ENCODE assay signal across 9 cellular contexts in genomic region chr6:30725713-30726505, GRCh38. TPM values are rescaled to one million over a fixed set of nuclear protein-coding genes. Genes with fewer than 3 reads are reported as not detected.
DNase-seq lines count a peak whose midpoint lies in the region; ATAC-seq, FAIRE-seq and TF ChIP-seq lines count a peak whose summit lies in the region.
"Had no signal": no experiment of that assay in that cellular context is flagged by ENCODE, and none has a peak within 500 bp of the region (broad histone marks: within the 10 kb centered on the region; RNA-seq: fewer than 3 reads in every experiment).

No MANE protein-coding gene starts in this region.

- WGBS in ovary, 3 donors: 20 to 33% (median 32%) methylated on average over 3 of the region's 3 CpGs

- TF ChIP-seq POLR2A in GM12892 (IDR thresholded peaks at IDR 0.05; ENCODE audit: low read depth, low read length): peak; percentile 85
- TF ChIP-seq POLR2A in ovary (IDR thresholded peaks at IDR 0.05): no peak

- H3K27me3 Mint-ChIP-seq in T-cell: no peaks in the 10 kb centered on the region

- intact Hi-C loops in ovary (cut with DNase I): no loop called here

- no peak overlapping the region for H3K27ac ChIP-seq in ovary

- DNase-seq in AG10803 (ENCODE audit: low read depth) (peak; percentile 62), GM12892 (ENCODE audit: insufficient read length) (no peak), T-cell (no peak), fibroblast of the aortic adventitia (ENCODE audit: low read depth) (peak; percentile 52), ovary (no peak), SHP77 (lab: John Stamatoyannopoulos, UW) (no peak)
- DNase-seq in stimulated activated CD4-positive, alpha-beta T cell treated with anti-CD3 and anti-CD28 coated beads, Interleukin-1b, Interleukin-23, amount 100 ng/mL, for 48 hours: no peak

- H3K27me3 ChIP-seq in ovary: no peaks in the 10 kb centered on the region

- peak overlapping the region; percentile 75 to 76 for H3K27ac Mint-ChIP-seq in T-cell

- peaks cover 48 to 62% (median 54%) of the 10 kb centered on the region in 3 donors for H3K4me1 Mint-ChIP-seq in T-cell

- H3K4me3 ChIP-seq in AG10803 (ENCODE audit: low read length) (no peak overlapping the region), fibroblast of the aortic adventitia (ENCODE audit: low read depth, low read length) (no peak overlapping the region), ovary (no peak overlapping the region)

- TF ChIP-seq EP300 in ovary (IDR thresholded peaks at IDR 0.05): no peak

- CTCF ChIA-PET in T-cell (lab: Charles Lee): interaction anchor here in 1 of 2 donors (9.1 kb wide), 1 partner anchor 46 kb away, joined by 254 read pairs; no protein-coding TSS in a partner anchor

- no peak for FAIRE-seq in GM12892 (lab: Jason Lieb, UNC)

- H3K9me3 ChIP-seq in ovary: no peaks in the 10 kb centered on the region

- no peak for ATAC-seq in T-cell (replicated peaks in 1 of 4)
- ATAC-seq in GM19452 (IDR thresholded peaks at IDR 0.05; ENCODE audit: unreplicated experiment): no peak
- ATAC-seq: Right ventricle myocardium inferior had no signal

- no peak overlapping the region for H3K4me3 Mint-ChIP-seq in T-cell

- no peaks in the 10 kb centered on the region for H3K9me3 Mint-ChIP-seq in T-cell

- no peaks in the 10 kb centered on the region for H3K4me1 ChIP-seq in ovary (ENCODE audit: insufficient read depth)

- TF ChIP-seq CTCF in AG10803 (conservative IDR thresholded peaks at IDR 0.05; ENCODE audit: low read length) (no peak), fibroblast of the aortic adventitia (IDR thresholded peaks at IDR 0.05; ENCODE audit: insufficient read depth, low read length) (no peak), ovary (IDR thresholded peaks at IDR 0.05) (no peak)

- H3K36me3 ChIP-seq in ovary: no peaks in the 10 kb centered on the region

- peaks cover 44% of the 10 kb centered on the region for H3K36me3 Mint-ChIP-seq in T-cell

- POLR2A ChIA-PET in T-cell (lab: Charles Lee): no interaction called here

RNA-seq across cellular contexts. Expression of gene TUBB, which starts 5.8 kb away (rescaled TPM):
- polyA plus RNA-seq in GM12892 (2012; ENCODE audit: missing spikeins): 826 TPM
- total RNA-seq in T-cell (100 to 1,000 TPM; 108 to 246 (median 202) TPM), fibroblast of the aortic adventitia (ENCODE audit: low replicate concordance) (120 and 996 TPM in 2 replicates), ovary (100 to 1,000 TPM; 242 to 697 (median 630) TPM)
- 100 to 1,000 TPM; 370 to 772 TPM for polyA plus RNA-seq in ovary

RNA-seq across cellular contexts. Expression of gene MDC1, which starts 8.8 kb away (rescaled TPM):
- polyA plus RNA-seq in GM12892 (2012; ENCODE audit: missing spikeins): 56.4 TPM
- total RNA-seq in T-cell (10 to 100 TPM; 42.3 to 69.7 (median 53.4) TPM), fibroblast of the aortic adventitia (ENCODE audit: low replicate concordance) (3.7 and 12.1 TPM in 2 replicates), ovary (10 to 100 TPM; 13.1 to 62.5 (median 43.9) TPM)
- 10 to 100 TPM; 20.1 to 39.0 TPM for polyA plus RNA-seq in ovary

RNA-seq across cellular contexts. Expression of gene FLOT1, which starts 16.6 kb away (rescaled TPM):
- 105 TPM for polyA plus RNA-seq in GM12892 (2012; ENCODE audit: missing spikeins)
- total RNA-seq in T-cell (100 to 1,000 TPM in 1 of 5 donors, 10 to 100 TPM in 4; 62.2 to 109 (median 74.2) TPM), fibroblast of the aortic adventitia (ENCODE audit: low replicate concordance) (77.8 and 109 TPM in 2 replicates), ovary (100 to 1,000 TPM in 6 of 7 donors, 10 to 100 TPM in 1; 64.1 to 154 (median 116) TPM)
- 100 to 1,000 TPM; 124 to 180 TPM for polyA plus RNA-seq in ovary

RNA-seq across cellular contexts. Expression of gene IER3, which starts 18.4 kb away (rescaled TPM):
- polyA plus RNA-seq in GM12892 (2012; ENCODE audit: missing spikeins): 49.1 TPM
- total RNA-seq in T-cell: 10 to 100 TPM in 4 of 5 donors, 1 to 10 TPM in 1; 8.9 to 30.8 (median 12.4) TPM
- total RNA-seq in fibroblast of the aortic adventitia (ENCODE audit: low replicate concordance): 23.8 and 26.7 TPM in 2 replicates
- total RNA-seq in ovary: 100 to 1,000 TPM in 1 of 7 donors, 10 to 100 TPM in 5, 1 to 10 TPM in 1; 9.7 to 221 (median 20.6) TPM
- 10 to 100 TPM; 16.1 to 30.6 TPM for polyA plus RNA-seq in ovary

RNA-seq across cellular contexts. Expression of gene NRM, which starts 35.1 kb away (rescaled TPM):
- polyA plus RNA-seq in GM12892 (2012; ENCODE audit: missing spikeins): 20.7 TPM
- total RNA-seq in T-cell: 1 to 10 TPM; 4.2 to 6.9 (median 5.5) TPM
- 0.82 and 9.9 TPM in 2 replicates for total RNA-seq in fibroblast of the aortic adventitia (ENCODE audit: low replicate concordance)
- total RNA-seq in ovary: 10 to 100 TPM in 5 of 7 donors, 1 to 10 TPM in 2; 3.4 to 23.2 (median 15.3) TPM
- 10 to 100 TPM; 15.3 to 15.4 TPM for polyA plus RNA-seq in ovary

Comparison
In these comparisons a context has a peak if more than half of its experiments do, and no peak if none do; other contexts are left out.
1. DNase-seq: peak in AG10803 (single experiment) and fibroblast of the aortic adventitia (single experiment); none in GM12892 (single experiment), T-cell (0 of 34), ovary (0 of 5), SHP77 (0 of 2) and stimulated activated CD4-positive, alpha-beta T cell treated with anti-CD3 and anti-CD28 coated beads, Interleukin-1b, Interleukin-23, amount 100 ng/mL, for 48 hours (single experiment).